1 cellular context compared by ENCODE assay signal in the genomic region with DNA sequence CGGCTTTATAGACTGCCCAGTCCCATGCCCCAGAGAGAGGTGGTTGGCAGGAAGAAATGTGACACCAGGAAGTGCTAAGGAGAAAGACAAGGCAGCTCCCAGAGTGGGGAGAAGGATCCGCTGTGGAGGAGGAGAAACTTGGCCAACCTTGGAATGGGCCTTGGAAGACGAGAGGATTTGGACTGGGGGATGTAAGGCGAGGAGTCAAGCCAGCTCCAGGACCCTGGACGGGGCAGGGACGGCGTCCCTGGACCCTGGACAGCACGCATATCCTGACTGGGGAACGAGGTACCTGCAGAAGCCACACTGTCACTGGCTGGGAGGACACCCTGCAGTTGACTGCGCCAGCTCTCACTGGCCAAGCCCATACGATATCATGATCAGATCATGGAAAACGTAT.
TF ChIP-seq lines count a peak whose summit lies in the region.

No MANE protein-coding gene starts in this region.

TF ChIP-seq in SK-N-SH, 30 proteins besides CTCF, POLR2A, EP300 and RAD21:
- TF ChIP-seq FOXM1 (IDR thresholded peaks at IDR 0.05; ENCODE audit: low read depth) (no peak), TEAD4 (IDR thresholded peaks at IDR 0.05; ENCODE audit: borderline replicate concordance, insufficient read depth) (no peak), MXI1 (IDR thresholded peaks at IDR 0.05; ENCODE audit: low read depth, low read length) (no peak), RXRA (IDR thresholded peaks at IDR 0.05; ENCODE audit: borderline replicate concordance, low read depth) (no peak), RCOR1 (IDR thresholded peaks at IDR 0.05; ENCODE audit: low read length) (no peak), CHD2 (IDR thresholded peaks at IDR 0.05; ENCODE audit: low read length, partially characterized antibody) (no peak), MEF2A (IDR thresholded peaks at IDR 0.05; ENCODE audit: borderline replicate concordance, low read depth) (no peak), SMC3 (IDR thresholded peaks at IDR 0.05; ENCODE audit: low read depth, low read length) (no peak), RFX5 (IDR thresholded peaks at IDR 0.05; ENCODE audit: low read length) (no peak), NFIC (IDR thresholded peaks at IDR 0.05; ENCODE audit: borderline replicate concordance) (no peak), YY1 (IDR thresholded peaks at IDR 0.05; ENCODE audit: low read depth) (no peak), JUND (IDR thresholded peaks at IDR 0.05) (no peak), SIN3A (IDR thresholded peaks at IDR 0.05; ENCODE audit: borderline replicate concordance, low read depth, low read length) (no peak), FOXJ3 (CRISPR knock-in tag; IDR thresholded peaks at IDR 0.05) (no peak)
- TF ChIP-seq, protein P1, sequence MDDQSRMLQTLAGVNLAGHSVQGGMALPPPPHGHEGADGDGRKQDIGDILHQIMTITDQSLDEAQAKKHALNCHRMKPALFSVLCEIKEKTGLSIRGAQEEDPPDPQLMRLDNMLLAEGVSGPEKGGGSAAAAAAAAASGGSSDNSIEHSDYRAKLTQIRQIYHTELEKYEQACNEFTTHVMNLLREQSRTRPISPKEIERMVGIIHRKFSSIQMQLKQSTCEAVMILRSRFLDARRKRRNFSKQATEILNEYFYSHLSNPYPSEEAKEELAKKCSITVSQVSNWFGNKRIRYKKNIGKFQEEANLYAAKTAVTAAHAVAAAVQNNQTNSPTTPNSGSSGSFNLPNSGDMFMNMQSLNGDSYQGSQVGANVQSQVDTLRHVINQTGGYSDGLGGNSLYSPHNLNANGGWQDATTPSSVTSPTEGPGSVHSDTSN (IDR thresholded peaks at IDR 0.05) = no peak
- TF ChIP-seq, protein P2, sequence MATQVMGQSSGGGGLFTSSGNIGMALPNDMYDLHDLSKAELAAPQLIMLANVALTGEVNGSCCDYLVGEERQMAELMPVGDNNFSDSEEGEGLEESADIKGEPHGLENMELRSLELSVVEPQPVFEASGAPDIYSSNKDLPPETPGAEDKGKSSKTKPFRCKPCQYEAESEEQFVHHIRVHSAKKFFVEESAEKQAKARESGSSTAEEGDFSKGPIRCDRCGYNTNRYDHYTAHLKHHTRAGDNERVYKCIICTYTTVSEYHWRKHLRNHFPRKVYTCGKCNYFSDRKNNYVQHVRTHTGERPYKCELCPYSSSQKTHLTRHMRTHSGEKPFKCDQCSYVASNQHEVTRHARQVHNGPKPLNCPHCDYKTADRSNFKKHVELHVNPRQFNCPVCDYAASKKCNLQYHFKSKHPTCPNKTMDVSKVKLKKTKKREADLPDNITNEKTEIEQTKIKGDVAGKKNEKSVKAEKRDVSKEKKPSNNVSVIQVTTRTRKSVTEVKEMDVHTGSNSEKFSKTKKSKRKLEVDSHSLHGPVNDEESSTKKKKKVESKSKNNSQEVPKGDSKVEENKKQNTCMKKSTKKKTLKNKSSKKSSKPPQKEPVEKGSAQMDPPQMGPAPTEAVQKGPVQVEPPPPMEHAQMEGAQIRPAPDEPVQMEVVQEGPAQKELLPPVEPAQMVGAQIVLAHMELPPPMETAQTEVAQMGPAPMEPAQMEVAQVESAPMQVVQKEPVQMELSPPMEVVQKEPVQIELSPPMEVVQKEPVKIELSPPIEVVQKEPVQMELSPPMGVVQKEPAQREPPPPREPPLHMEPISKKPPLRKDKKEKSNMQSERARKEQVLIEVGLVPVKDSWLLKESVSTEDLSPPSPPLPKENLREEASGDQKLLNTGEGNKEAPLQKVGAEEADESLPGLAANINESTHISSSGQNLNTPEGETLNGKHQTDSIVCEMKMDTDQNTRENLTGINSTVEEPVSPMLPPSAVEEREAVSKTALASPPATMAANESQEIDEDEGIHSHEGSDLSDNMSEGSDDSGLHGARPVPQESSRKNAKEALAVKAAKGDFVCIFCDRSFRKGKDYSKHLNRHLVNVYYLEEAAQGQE (IDR thresholded peaks at IDR 0.05; ENCODE audit: low read depth, low read length) = no peak
- TF ChIP-seq, protein P3, sequence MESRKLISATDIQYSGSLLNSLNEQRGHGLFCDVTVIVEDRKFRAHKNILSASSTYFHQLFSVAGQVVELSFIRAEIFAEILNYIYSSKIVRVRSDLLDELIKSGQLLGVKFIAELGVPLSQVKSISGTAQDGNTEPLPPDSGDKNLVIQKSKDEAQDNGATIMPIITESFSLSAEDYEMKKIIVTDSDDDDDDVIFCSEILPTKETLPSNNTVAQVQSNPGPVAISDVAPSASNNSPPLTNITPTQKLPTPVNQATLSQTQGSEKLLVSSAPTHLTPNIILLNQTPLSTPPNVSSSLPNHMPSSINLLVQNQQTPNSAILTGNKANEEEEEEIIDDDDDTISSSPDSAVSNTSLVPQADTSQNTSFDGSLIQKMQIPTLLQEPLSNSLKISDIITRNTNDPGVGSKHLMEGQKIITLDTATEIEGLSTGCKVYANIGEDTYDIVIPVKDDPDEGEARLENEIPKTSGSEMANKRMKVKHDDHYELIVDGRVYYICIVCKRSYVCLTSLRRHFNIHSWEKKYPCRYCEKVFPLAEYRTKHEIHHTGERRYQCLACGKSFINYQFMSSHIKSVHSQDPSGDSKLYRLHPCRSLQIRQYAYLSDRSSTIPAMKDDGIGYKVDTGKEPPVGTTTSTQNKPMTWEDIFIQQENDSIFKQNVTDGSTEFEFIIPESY (IDR thresholded peaks at IDR 0.05; ENCODE audit: borderline replicate concordance, low read depth) = no peak
